8 cellular contexts compared by ENCODE assay signal in the genomic region with DNA sequence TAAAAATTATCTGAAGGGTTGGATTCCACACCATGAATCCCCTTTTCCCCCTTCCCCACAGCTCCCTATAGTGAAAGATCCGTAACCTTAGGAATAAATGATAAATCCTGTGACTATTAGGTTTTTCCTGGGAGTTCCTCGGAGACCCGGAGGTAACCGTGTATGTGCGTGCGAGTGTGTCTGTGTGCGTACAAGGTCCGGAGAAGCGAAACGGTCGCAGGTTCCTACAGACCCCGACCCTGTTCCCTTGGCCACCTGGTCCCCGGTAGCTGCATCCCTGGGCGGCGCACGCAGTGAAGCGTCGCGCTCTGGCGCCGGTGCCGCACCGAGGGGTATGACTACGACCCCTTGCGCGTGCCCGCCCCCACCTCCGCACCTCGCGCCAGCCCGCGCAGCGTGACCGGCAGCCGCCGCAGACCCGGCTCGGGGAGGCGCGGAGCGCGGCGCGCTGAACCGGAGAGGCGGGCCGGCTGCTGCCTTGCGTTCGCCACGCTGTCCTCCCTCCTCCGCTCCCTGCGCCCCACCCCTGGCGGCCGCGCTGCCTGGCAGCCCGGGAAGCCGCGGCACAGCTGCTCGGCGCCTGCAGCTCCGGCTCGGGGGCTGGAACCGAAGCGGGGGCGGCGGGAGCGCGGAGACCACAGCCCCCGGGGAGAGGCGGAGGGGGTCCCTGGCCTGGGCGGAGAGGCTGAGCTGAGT. TPM values are rescaled to one million over a fixed set of nuclear protein-coding genes. Genes with fewer than 3 reads are reported as not detected.
DNase-seq lines count a peak whose midpoint lies in the region; ATAC-seq, FAIRE-seq and TF ChIP-seq lines count a peak whose summit lies in the region.

Gene AK5, plus strand, starts transcription at position 529 of the 696 bp plus-strand sequence. CDS start 295 bp downstream, outside the sequence.

- peaks cover 3 to 21% of the 10 kb centered on the region in 2 experiments for H3K27me3 ChIP-seq in endothelial cell of umbilical vein (ENCODE audit: control insufficient read depth in 2 of 2, insufficient read depth in 2 of 2, low read length in 2 of 2)

- TF ChIP-seq CTCF in C4-2B (conservative IDR thresholded peaks at IDR 0.05) (peak; percentile 19), endothelial cell of umbilical vein (IDR thresholded peaks at IDR 0.05; ENCODE audit: extremely low read depth in 1 of 2, insufficient read depth in 1 of 2, low read depth in 1 of 2, low read length in 2 of 2) (no peak)

- H3K27ac ChIP-seq in C4-2B (peak within 1 kb of the TSS; percentile 56), endothelial cell of umbilical vein (ENCODE audit: insufficient read depth, low read depth, low read length) (no peak within 1 kb of the TSS)

- no peaks in the 10 kb centered on the region for H3K36me3 Mint-ChIP-seq in activated CD8-positive, alpha-beta memory T cell treated with anti-CD3 and anti-CD28 coated beads, Interleukin-2, amount 10 ng/mL, durations not matched to agents 7 days and 5 days

- CTCF ChIA-PET in activated CD8-positive, alpha-beta memory T cell treated with anti-CD3 and anti-CD28 coated beads, Interleukin-2, amount 10 ng/mL, durations not matched to agents 7 days and 5 days (lab: Charles Lee), result no interaction called here
- CTCF ChIA-PET in endothelial cell of umbilical vein (lab: Charles Lee), result interaction anchor here (0.8 to 1.5 kb wide), 4 partner anchors 13 to 255 kb away, joined by 3 to 9 read pairs (median 4); no protein-coding TSS in a partner anchor

- intact Hi-C loops in endothelial cell of umbilical vein (cut with micrococcal nuclease), result loop anchor here (1.0 to 10.0 kb wide), 2 partner anchors 252 to 403 kb away; partner anchors contain the start of gene ZZZ3

- H3K4me1 Mint-ChIP-seq in activated CD8-positive, alpha-beta memory T cell treated with anti-CD3 and anti-CD28 coated beads, Interleukin-2, amount 10 ng/mL, durations not matched to agents 7 days and 5 days, result peaks cover 8% of the 10 kb centered on the region

- DNase-seq in NCI-H146 (lab: John Stamatoyannopoulos, UW) (peak; percentile 68), endothelial cell of umbilical vein (ENCODE audit: low read depth, low spot score) (peak; percentile 59), midbrain (lab: John Stamatoyannopoulos, UW) (peak; percentile 50), amniotic stem cell (lab: John Stamatoyannopoulos, UW) (no peak)
- DNase-seq in activated CD8-positive, alpha-beta memory T cell treated with anti-CD3 and anti-CD28 coated beads, Interleukin-2, amount 10 ng/mL, durations not matched to agents 7 days and 5 days, result no peak
- peak; percentile 27 to 34 for DNase-seq in stimulated activated CD8-positive, alpha-beta memory T cell treated with anti-CD3 and anti-CD28 coated beads, Interleukin-2, amount 100 ng/mL, for 48 hours (ENCODE audit: low read depth in 2 of 2)

- H3K4me3 ChIP-seq in endothelial cell of umbilical vein (replicated peaks in 1 of 3; ENCODE audit: insufficient read depth in 1 of 3, low read depth in 1 of 3, low read length in 3 of 3), result peak within 1 kb of the TSS; percentile 42 to 62 (median 57)

- peak within 1 kb of the TSS; percentile 90 for H2AFZ ChIP-seq in endothelial cell of umbilical vein (ENCODE audit: low read depth, low read length)

- no peaks in the 10 kb centered on the region for H3K36me3 ChIP-seq in endothelial cell of umbilical vein (ENCODE audit: control insufficient read depth in 2 of 2, extremely low read depth in 1 of 2, insufficient read depth in 2 of 2, low read length in 2 of 2)

- dilution Hi-C loops in endothelial cell of umbilical vein (cut with MboI; ENCODE audit: extremely low pct_ligation_motif_present, low sequenced_read_pairs), result no loop called here

- H3K9me1 ChIP-seq in endothelial cell of umbilical vein (replicated peaks; ENCODE audit: control insufficient read depth, extremely low read depth, insufficient read depth, low read length), result no peaks in the 10 kb centered on the region

- POLR2A ChIA-PET in endothelial cell of umbilical vein (lab: Charles Lee), result no interaction called here

- no peaks in the 10 kb centered on the region for H3K9me3 Mint-ChIP-seq in activated CD8-positive, alpha-beta memory T cell treated with anti-CD3 and anti-CD28 coated beads, Interleukin-2, amount 10 ng/mL, durations not matched to agents 7 days and 5 days (ENCODE audit: low read depth)

- H4K20me1 ChIP-seq in endothelial cell of umbilical vein (replicated peaks; ENCODE audit: control insufficient read depth, extremely low read depth, insufficient read depth, low read length), result no peaks in the 10 kb centered on the region

- no TSS peak for BruUV-seq in endothelial cell of umbilical vein (replicated peaks; lab: Mats Ljungman, UMichigan)

- H3K27me3 Mint-ChIP-seq in activated CD8-positive, alpha-beta memory T cell treated with anti-CD3 and anti-CD28 coated beads, Interleukin-2, amount 10 ng/mL, durations not matched to agents 7 days and 5 days, result peaks cover 53% of the 10 kb centered on the region

- no peak for FAIRE-seq in endothelial cell of umbilical vein (lab: Jason Lieb, UNC)

- peak; percentile 48 for ATAC-seq in GM21515 (IDR thresholded peaks at IDR 0.05; ENCODE audit: unreplicated experiment)
- peak; percentile 72 for ATAC-seq in activated CD8-positive, alpha-beta memory T cell treated with anti-CD3 and anti-CD28 coated beads, Interleukin-2, amount 10 ng/mL, durations not matched to agents 7 days and 5 days

- no peak within 1 kb of the TSS for H3K27ac Mint-ChIP-seq in activated CD8-positive, alpha-beta memory T cell treated with anti-CD3 and anti-CD28 coated beads, Interleukin-2, amount 10 ng/mL, durations not matched to agents 7 days and 5 days

- TF ChIP-seq POLR2A in endothelial cell of umbilical vein (IDR thresholded peaks at IDR 0.05; ENCODE audit: low read depth, low read length), result no peak

- H3K4me2 ChIP-seq in endothelial cell of umbilical vein (ENCODE audit: insufficient read depth, low read length), result peak within 1 kb of the TSS; percentile 41

- peaks cover 17% of the 10 kb centered on the region for H3K4me1 ChIP-seq in endothelial cell of umbilical vein (ENCODE audit: control insufficient read depth, extremely low read depth, insufficient read depth, low read length)

- H3K9ac ChIP-seq in endothelial cell of umbilical vein (replicated peaks; ENCODE audit: extremely low read depth, insufficient read depth, low read length), result peak within 1 kb of the TSS; percentile 47

- no peaks in the 10 kb centered on the region for H3K9me3 ChIP-seq in endothelial cell of umbilical vein (replicated peaks; ENCODE audit: control insufficient read depth, insufficient read depth, low read length)

- peak within 1 kb of the TSS; percentile 33 for H3K4me3 Mint-ChIP-seq in activated CD8-positive, alpha-beta memory T cell treated with anti-CD3 and anti-CD28 coated beads, Interleukin-2, amount 10 ng/mL, durations not matched to agents 7 days and 5 days

- H3K79me2 ChIP-seq in endothelial cell of umbilical vein (ENCODE audit: control insufficient read depth, insufficient read depth, low read length), result no peaks in the 10 kb centered on the region

TF ChIP-seq in endothelial cell of umbilical vein, 7 proteins besides CTCF, POLR2A, EP300 and RAD21:
- no peak for TF ChIP-seq MYC (IDR thresholded peaks at IDR 0.05; ENCODE audit: low read depth, low read length)
- TF ChIP-seq POLR2AphosphoS5 (IDR thresholded peaks at IDR 0.05; ENCODE audit: insufficient read depth, low read depth, low read length), result peak; percentile 44
- no peak for TF ChIP-seq GATA2 (IDR thresholded peaks at IDR 0.05; ENCODE audit: insufficient read depth, insufficient read length, low read depth, low read length)
- no peak for TF ChIP-seq JUN (IDR thresholded peaks at IDR 0.05; ENCODE audit: borderline replicate concordance, insufficient read depth, insufficient read length, low read depth)
- no peak for TF ChIP-seq FOS (IDR thresholded peaks at IDR 0.05; ENCODE audit: borderline replicate concordance, insufficient read depth, low read length)

RNA-seq across cellular contexts. Expression of gene AK5, which starts in this region (rescaled TPM):
- not detected for total RNA-seq in activated CD8-positive, alpha-beta memory T cell treated with anti-CD3 and anti-CD28 coated beads, Interleukin-2, amount 10 ng/mL, durations not matched to agents 7 days and 5 days
- total RNA-seq in endothelial cell of umbilical vein, result 3.3 and 7.5 TPM in 2 replicates
- polyA plus RNA-seq in endothelial cell of umbilical vein, result 3.4 and 5.0 TPM in 2 replicates
- 7.3 and 7.4 TPM in 2 replicates for polyA plus RNA-seq in endothelial cell of umbilical vein (2011; cell fraction: cytosol; rRNA removed)
- 5.6 and 7.1 TPM in 2 replicates for polyA plus RNA-seq in endothelial cell of umbilical vein (2011; cell fraction: nucleus; rRNA removed)
- 35.9 and 85.8 TPM in 2 replicates for polyA plus RNA-seq in endothelial cell of umbilical vein (2012)
- polyA minus RNA-seq in endothelial cell of umbilical vein, result 5.3 and 8.0 TPM in 2 replicates
- not detected for polyA minus RNA-seq in endothelial cell of umbilical vein (2011; cell fraction: cytosol; rRNA and poly(A)+ RNA removed)
- polyA minus RNA-seq in endothelial cell of umbilical vein (2011; cell fraction: nucleus; rRNA and poly(A)+ RNA removed), result 13.2 and 21.4 TPM in 2 replicates

Comparison
In these comparisons a context has a peak if more than half of its experiments do, and no peak if none do; other contexts are left out.
1. Peak in ATAC-seq in activated CD8-positive, alpha-beta memory T cell treated with anti-CD3 and anti-CD28 coated beads, Interleukin-2, amount 10 ng/mL, durations not matched to agents 7 days and 5 days; RNA of the gene not detected or under 1 TPM.
2. DNase-seq: peak in NCI-H146 (single experiment), endothelial cell of umbilical vein (single experiment), midbrain (single experiment) and stimulated activated CD8-positive, alpha-beta memory T cell treated with anti-CD3 and anti-CD28 coated beads, Interleukin-2, amount 100 ng/mL, for 48 hours (2 of 2); none in activated CD8-positive, alpha-beta memory T cell treated with anti-CD3 and anti-CD28 coated beads, Interleukin-2, amount 10 ng/mL, durations not matched to agents 7 days and 5 days (single experiment) and amniotic stem cell (single experiment).